Comparison of ENCODE assay signal across 1 cellular context in the genomic region with DNA sequence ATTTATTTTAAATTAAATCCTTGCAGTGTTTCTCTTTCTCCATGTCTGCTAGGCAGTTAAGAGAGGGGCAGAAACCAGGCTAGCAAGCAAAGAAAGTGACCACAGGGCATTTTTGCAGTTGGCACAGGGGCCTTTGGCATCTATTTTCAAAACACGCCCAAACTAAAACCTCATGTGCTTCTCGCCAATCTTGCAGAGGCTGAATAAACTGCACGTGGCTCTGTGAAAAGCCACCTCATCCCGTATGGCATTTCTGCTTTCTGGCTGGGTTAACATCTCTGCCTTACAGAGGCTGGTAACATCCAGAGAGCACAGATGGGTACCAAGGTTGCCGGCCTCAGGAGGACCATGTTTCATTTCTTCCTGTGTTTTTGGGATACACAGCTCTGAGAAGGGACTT.
TF ChIP-seq lines count a peak whose summit lies in the region.

No MANE protein-coding gene starts in this region.

TF ChIP-seq in GM12891, 5 proteins besides CTCF, POLR2A, EP300 and RAD21:
- TF ChIP-seq TAF1 (IDR thresholded peaks at IDR 0.05; ENCODE audit: low read depth, low read length) (no peak), SPI1 (IDR thresholded peaks at IDR 0.05; ENCODE audit: low read depth, low read length) (no peak), POLR2AphosphoS5 (IDR thresholded peaks at IDR 0.05; ENCODE audit: low read depth, low read length) (no peak), PAX5 (IDR thresholded peaks at IDR 0.05; ENCODE audit: insufficient read depth, low read length, severe bottlenecking) (no peak)
TF ChIP-seq in GM12891: peak in this region for 0.
